Comparison of ENCODE assay signal across 21 cellular contexts in genomic region chr15:66982816-66983215, GRCh38.
"Had no signal": no experiment of that assay in that cellular context is flagged by ENCODE, and none has a peak within 500 bp of the region (broad histone marks: within the 10 kb centered on the region; RNA-seq: fewer than 3 reads in every experiment).

No MANE protein-coding gene starts in this region.

- ATAC-seq: effector memory CD8-positive, alpha-beta T cell; esophagus mucosa; gastrocnemius medialis; left colon; left ventricle myocardium superior; natural killer cell treated with Interleukin-12 subunit alpha and Interleukin-12 subunit beta and Interleukin-15 and Interleukin-18, amount 100 ng/mL, for 72 hours; right lobe of liver; stimulated activated naive B cell treated with anti-CD40 and anti-IgM and Interleukin-4, amounts not matched to agents 10 μg/mL and 1 μg/mL and 100 μg/mL, for 72 hours had no signal

- H3K27me3 ChIP-seq: gastrocnemius medialis, neutrophil, right lobe of liver, tibial nerve, upper lobe of left lung had no signal

- DNase-seq: cerebellar nuclear complex; cortex of kidney; effector memory CD8-positive, alpha-beta T cell; gastrocnemius medialis; left colon; left ventricle myocardium superior; naive B cell; right lobe of liver; small intestine; stimulated activated CD4-positive, alpha-beta T cell treated with anti-CD3 and anti-CD28 coated beads, Interleukin-15, amount 100 ng/mL, for 24 hours; stimulated activated CD4-positive, alpha-beta T cell treated with anti-CD3 and anti-CD28 coated beads, Interleukin-2, amount 100 ng/mL, for 48 hours; stimulated activated naive B cell treated with anti-CD40 and anti-IgM and Interleukin-4, amounts not matched to agents 10 μg/mL and 1 μg/mL and 100 μg/mL, for 72 hours; upper lobe of left lung had no signal

- H3K4me3 ChIP-seq: gastrocnemius medialis, lung, right lobe of liver, thoracic aorta, tibial nerve, upper lobe of left lung had no signal

- H3K9me3 ChIP-seq: gastrocnemius medialis, neutrophil, right lobe of liver, thoracic aorta, tibial nerve, upper lobe of left lung had no signal

- H3K27ac ChIP-seq: epithelial cell of prostate, gastrocnemius medialis, neutrophil, parathyroid adenoma, right lobe of liver, thoracic aorta, tibial nerve, upper lobe of left lung had no signal

- H3K36me3 ChIP-seq: gastrocnemius medialis, neutrophil, right lobe of liver, thoracic aorta, tibial nerve, upper lobe of left lung had no signal

- H3K4me1 ChIP-seq: gastrocnemius medialis, parathyroid adenoma, right lobe of liver, upper lobe of left lung had no signal
